In genomic region chr15:74598126-74598842, GRCh38 we compare ENCODE assay signal across 8 cellular contexts.
A peak's percentile ranks its signal among the peaks of the same experiment; 100 is the strongest.
DNase-seq lines count a peak whose midpoint lies in the region; ATAC-seq and TF ChIP-seq lines count a peak whose summit lies in the region.

No MANE protein-coding gene starts in this region.

- peak; percentile 85 for ATAC-seq in HG02840 (IDR thresholded peaks at IDR 0.05; ENCODE audit: low FRiP score, unreplicated experiment)

- peak overlapping the region; percentile 96 for H3K27ac ChIP-seq in caudate nucleus (ENCODE audit: low read depth, low read length)

- peak; percentile 45 for DNase-seq in NCI-H187 treated with DMSO at 0.1 percent for 48 hours (lab: John Stamatoyannopoulos, UW)
- peak; percentile 61 to 71 (median 64) for DNase-seq in activated CD4-positive, CD25-positive, alpha-beta regulatory T cell (lab: John Stamatoyannopoulos, UW)
- DNase-seq in caudate nucleus (lab: John Stamatoyannopoulos, UW) = peak; percentile 67 to 96 (median 89)
- DNase-seq in inferior parietal cortex (ENCODE audit: extremely low spot score) = peak; percentile 93
- peak; percentile 73 to 88 for DNase-seq in stimulated activated CD4-positive, alpha-beta T cell treated with anti-CD3 and anti-CD28 coated beads, Interleukin-12 subunit alpha, Interleukin-12 subunit beta, amount 100 ng/mL, for 24 hours (ENCODE audit: low read depth in 2 of 2)
- DNase-seq in NCI-H446 treated with DMSO at 0.1 percent for 48 hours (lab: John Stamatoyannopoulos, UW) = no peak

- TF ChIP-seq POLR2A in GM15510 (IDR thresholded peaks at IDR 0.05; ENCODE audit: borderline replicate concordance, extremely low read depth, insufficient read length) = peak; percentile 67
